Comparison of ENCODE assay signal across 31 cellular contexts in the genomic region with DNA sequence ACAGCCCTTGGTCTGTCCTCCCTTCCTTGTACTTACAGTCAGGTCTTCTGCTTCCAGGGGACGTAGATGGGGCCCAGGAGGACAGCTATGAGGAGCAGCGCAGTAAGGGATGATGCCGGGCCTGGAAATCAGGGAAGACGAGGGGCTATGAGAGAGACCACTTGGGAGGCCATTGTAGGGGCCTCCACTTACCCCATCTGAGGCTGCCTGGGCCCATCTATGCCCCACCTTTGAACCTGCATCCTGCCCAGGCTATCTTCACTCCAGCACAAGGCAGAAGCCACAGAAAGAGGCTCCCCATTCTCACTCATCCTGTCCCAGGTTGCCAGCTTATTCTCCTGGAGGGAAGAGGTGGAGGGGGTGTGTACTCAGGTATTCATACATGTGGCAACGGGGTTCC. TPM values are rescaled to one million over a fixed set of nuclear protein-coding genes. Genes with fewer than 3 reads are reported as not detected.
"Had no signal": no experiment of that assay in that cellular context is flagged by ENCODE, and none has a peak within 500 bp of the region (broad histone marks: within the 10 kb centered on the region; RNA-seq: fewer than 3 reads in every experiment).

No MANE protein-coding gene starts in this region.

- H3K9me3 ChIP-seq: SJCRH30, SK-N-SH had no signal

- H3K4me1 ChIP-seq: SJCRH30 had no signal

- H3K36me3 ChIP-seq: SJCRH30 had no signal

- ATAC-seq: activated T-cell treated with anti-CD3 and anti-CD28 coated beads, Interleukin-2, amount 50 U/mL, for 4 hours; Panc1; Right ventricle myocardium inferior; WTC11 had no signal

- H3K27ac Mint-ChIP-seq: activated naive CD4-positive, alpha-beta T cell treated with anti-CD3 and anti-CD28 coated beads, Interleukin-2, amount 10 ng/mL, durations not matched to agents 7 days and 5 days; brain; T-helper 1 cell treated with Interleukin-12 subunit alpha and Interleukin-12 subunit beta and Interleukin-4 antibody, amounts not matched to agents 30 μg/mL and 1 μg/mL, for 36 hours; WTC11 had no signal

- H3K4me1 Mint-ChIP-seq: brain had no signal

- H3K4me3 ChIP-seq: SJCRH30 had no signal

- H3K36me3 Mint-ChIP-seq: brain, WTC11 had no signal

- H3K9me3 Mint-ChIP-seq: activated CD4-positive, alpha-beta T cell treated with anti-CD3 and anti-CD28 coated beads, Interleukin-2, amount 10 ng/mL, durations not matched to agents 24 days and 14 days; activated naive CD4-positive, alpha-beta T cell treated with anti-CD3 and anti-CD28 coated beads, Interleukin-2, amount 10 ng/mL, durations not matched to agents 7 days and 5 days; activated T-cell treated with anti-CD3 and anti-CD28 coated beads, Interleukin-2, amount 50 U/mL, for 4 hours; central memory CD8-positive, alpha-beta T cell; T-helper 1 cell treated with Interleukin-12 subunit alpha and Interleukin-12 subunit beta and Interleukin-4 antibody, amounts not matched to agents 30 μg/mL and 1 μg/mL, for 36 hours had no signal

- DNase-seq: activated CD4-positive, alpha-beta T cell treated with anti-CD3 and anti-CD28 coated beads, Interleukin-2, amount 50 U/mL, for 48 hours; activated CD4-positive, CD25-positive, alpha-beta regulatory T cell treated with anti-CD3 and anti-CD28 coated beads, Interleukin-2, amount 50 U/mL, for 72 hours; activated effector memory CD4-positive, alpha-beta T cell treated with anti-CD3 and anti-CD28 coated beads, Interleukin-2, amount 50 U/mL, for 16 hours; activated naive CD4-positive, alpha-beta T cell treated with anti-CD3 and anti-CD28 coated beads, Interleukin-2, amount 10 ng/mL, durations not matched to agents 7 days and 5 days; activated T-cell treated with anti-CD3 and anti-CD28 coated beads, Interleukin-2, amount 50 U/mL, for 4 hours; amygdala; KG1; NCI-H1092; NCI-H1417; NCI-H1694; NCI-H2029; NCI-H2107; NCI-H2171 treated with DMSO at 0.1 percent for 48 hours; NCI-H226; NCI-H526; NCI-H774; RPMI8226; SJCRH30; SK-N-SH; T-helper 9 cell had no signal

- H3K27me3 Mint-ChIP-seq: activated CD4-positive, alpha-beta T cell treated with anti-CD3 and anti-CD28 coated beads, Interleukin-2, amount 10 ng/mL, durations not matched to agents 24 days and 14 days; activated naive CD4-positive, alpha-beta T cell treated with anti-CD3 and anti-CD28 coated beads, Interleukin-2, amount 10 ng/mL, durations not matched to agents 7 days and 5 days; central memory CD8-positive, alpha-beta T cell had no signal

- H3K27ac ChIP-seq: SJCRH30 had no signal

- H3K4me3 Mint-ChIP-seq: activated CD4-positive, alpha-beta T cell treated with anti-CD3 and anti-CD28 coated beads, Interleukin-2, amount 10 ng/mL, durations not matched to agents 24 days and 14 days; activated naive CD4-positive, alpha-beta T cell treated with anti-CD3 and anti-CD28 coated beads, Interleukin-2, amount 10 ng/mL, durations not matched to agents 7 days and 5 days; activated T-cell treated with anti-CD3 and anti-CD28 coated beads, Interleukin-2, amount 50 U/mL, for 4 hours; brain; central memory CD8-positive, alpha-beta T cell; T-helper 1 cell treated with Interleukin-12 subunit alpha and Interleukin-12 subunit beta and Interleukin-4 antibody, amounts not matched to agents 30 μg/mL and 1 μg/mL, for 36 hours; WTC11 had no signal

RNA-seq across cellular contexts. Expression of a gene that starts 10.4 kb away (rescaled TPM):
- total RNA-seq: astrocyte, OCI-LY7, SJCRH30, WTC11 had no signal

RNA-seq across cellular contexts. Expression of a gene that starts 27.4 kb away (rescaled TPM):
- total RNA-seq: astrocyte, LHCN-M2, NCI-H460, OCI-LY7, Right ventricle myocardium inferior, SJCRH30, WTC11 had no signal
- polyA plus RNA-seq: SK-N-SH had no signal
